In the genomic region with DNA sequence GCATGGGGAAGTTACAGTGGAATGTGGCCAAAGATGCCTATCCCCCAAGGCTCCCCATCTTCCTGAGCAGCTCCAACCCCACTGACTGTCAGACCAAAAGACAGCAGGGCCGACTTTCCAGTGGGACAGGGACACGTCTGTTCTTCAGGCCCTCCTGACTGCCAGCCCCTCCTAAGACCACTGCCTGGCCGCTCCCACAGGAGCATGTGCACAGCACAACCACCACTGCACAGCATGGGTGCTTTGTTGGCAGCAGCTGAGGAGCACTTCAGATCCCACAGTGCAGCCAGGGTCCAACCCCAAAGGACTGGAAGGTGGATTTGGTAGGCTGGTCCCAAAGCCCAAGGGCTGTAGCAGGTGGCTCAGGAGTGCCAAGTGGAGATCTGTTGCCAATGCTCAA, we compare ENCODE assay signal across 26 cellular contexts.
"Had no signal": no experiment of that assay in that cellular context is flagged by ENCODE, and none has a peak within 500 bp of the region (broad histone marks: within the 10 kb centered on the region; RNA-seq: fewer than 3 reads in every experiment).

No MANE protein-coding gene starts in this region.

- H3K4me1 ChIP-seq: colonic mucosa, gastrocnemius medialis, lower lobe of right lung, pancreas, right lobe of liver, stomach, thyroid gland had no signal

- H3K9me3 Mint-ChIP-seq: endodermal cell, nephron progenitor cell had no signal

- H3K9me3 ChIP-seq: colonic mucosa, gastrocnemius medialis, lower lobe of right lung, pancreas, right lobe of liver, thyroid gland had no signal

- H3K36me3 ChIP-seq: colonic mucosa, gastrocnemius medialis, lower lobe of right lung, pancreas, right lobe of liver, stomach, thyroid gland had no signal

- ATAC-seq: esophagus mucosa; gastrocnemius medialis; left ventricle myocardium superior; lower lobe of right lung; naive thymus-derived CD8-positive, alpha-beta T cell; pancreas; stimulated activated effector memory CD8-positive, alpha-beta T cell treated with anti-CD3 and anti-CD28 coated beads, Interleukin-12 subunit alpha, Interleukin-12 subunit beta, amount 100 ng/mL, for 72 hours had no signal

- H3K27me3 ChIP-seq: colonic mucosa, gastrocnemius medialis, pancreas, right lobe of liver, stomach, thyroid gland had no signal

- H3K4me1 Mint-ChIP-seq: endodermal cell; naive thymus-derived CD8-positive, alpha-beta T cell; nephron progenitor cell; stimulated activated effector memory CD8-positive, alpha-beta T cell treated with anti-CD3 and anti-CD28 coated beads, Interleukin-12 subunit alpha, Interleukin-12 subunit beta, amount 100 ng/mL, for 72 hours had no signal

- H3K27me3 Mint-ChIP-seq: dendritic cell treated with granulocyte-macrophage colony-stimulating factor and Interleukin-4, amounts not matched to agents 40 ng/mL and 50 ng/mL, for 4 days; naive thymus-derived CD8-positive, alpha-beta T cell had no signal

- DNase-seq: colonic mucosa; effector CD8-positive, alpha-beta T cell; endodermal cell; foreskin fibroblast; gastrocnemius medialis; head of caudate nucleus; left ventricle myocardium superior; lower lobe of right lung; naive thymus-derived CD8-positive, alpha-beta T cell; nephron progenitor cell; occipital lobe; retina; right lobe of liver; small intestine; stimulated activated CD4-positive, alpha-beta T cell treated with anti-CD3 and anti-CD28 coated beads, Interleukin-12 subunit alpha, Interleukin-12 subunit beta, amount 100 ng/mL, for 4 hours; stimulated activated CD4-positive, alpha-beta T cell treated with anti-CD3 and anti-CD28 coated beads, Interleukin-2, amount 100 ng/mL, for 24 hours; stimulated activated CD4-positive, alpha-beta T cell treated with anti-CD3 and anti-CD28 coated beads, Interleukin-4, amount 100 ng/mL, for 24 hours; stimulated activated naive CD4-positive, alpha-beta T cell treated with Interleukin-2 at 50 U/mL for 16 hours; stomach; thyroid gland; trophoblast cell had no signal

- H3K27ac Mint-ChIP-seq: dendritic cell treated with granulocyte-macrophage colony-stimulating factor and Interleukin-4, amounts not matched to agents 40 ng/mL and 50 ng/mL, for 4 days; endodermal cell; naive thymus-derived CD8-positive, alpha-beta T cell; nephron progenitor cell; stimulated activated effector memory CD8-positive, alpha-beta T cell treated with anti-CD3 and anti-CD28 coated beads, Interleukin-12 subunit alpha, Interleukin-12 subunit beta, amount 100 ng/mL, for 72 hours had no signal

- H3K36me3 Mint-ChIP-seq: naive thymus-derived CD8-positive, alpha-beta T cell; stimulated activated effector memory CD8-positive, alpha-beta T cell treated with anti-CD3 and anti-CD28 coated beads, Interleukin-12 subunit alpha, Interleukin-12 subunit beta, amount 100 ng/mL, for 72 hours had no signal

- H3K4me3 ChIP-seq: colonic mucosa, gastrocnemius medialis, lower lobe of right lung, pancreas, right lobe of liver, stomach, thyroid gland had no signal

- H3K27ac ChIP-seq: colonic mucosa, epithelial cell of prostate, gastrocnemius medialis, lower lobe of right lung, pancreas, right lobe of liver, stomach, thyroid gland had no signal

- H3K4me3 Mint-ChIP-seq: dendritic cell treated with granulocyte-macrophage colony-stimulating factor and Interleukin-4, amounts not matched to agents 40 ng/mL and 50 ng/mL, for 4 days; endodermal cell; naive thymus-derived CD8-positive, alpha-beta T cell; nephron progenitor cell; stimulated activated effector memory CD8-positive, alpha-beta T cell treated with anti-CD3 and anti-CD28 coated beads, Interleukin-12 subunit alpha, Interleukin-12 subunit beta, amount 100 ng/mL, for 72 hours had no signal
